Comparison of ENCODE assay signal across 1 cellular context in genomic region chr12:115972241-115972640, GRCh38.
TF ChIP-seq lines count a peak whose summit lies in the region.

No MANE protein-coding gene starts in this region.

TF ChIP-seq in HepG2, 621 proteins besides CTCF, POLR2A, EP300 and RAD21 (continued from another document):
- no peak for TF ChIP-seq ZNF724P (CRISPR knock-in tag; IDR thresholded peaks at IDR 0.05; ENCODE audit: borderline replicate concordance)
- TF ChIP-seq ZBTB20 (CRISPR knock-in tag; IDR thresholded peaks at IDR 0.05; ENCODE audit: borderline replicate concordance, low read depth) = no peak
- TF ChIP-seq PPARG (CRISPR knock-in tag; conservative IDR thresholded peaks at IDR 0.05) = no peak
- TF ChIP-seq SRF (IDR thresholded peaks at IDR 0.05; ENCODE audit: low read depth, low read length) = no peak
